Comparison of ENCODE assay signal across 10 cellular contexts in genomic region chr19:13208964-13209796, GRCh38. TPM values are rescaled to one million over a fixed set of nuclear protein-coding genes. Genes with fewer than 3 reads are reported as not detected.
DNase-seq lines count a peak whose midpoint lies in the region; ATAC-seq and TF ChIP-seq lines count a peak whose summit lies in the region.
"Had no signal": no experiment of that assay in that cellular context is flagged by ENCODE, and none has a peak within 500 bp of the region (broad histone marks: within the 10 kb centered on the region; RNA-seq: fewer than 3 reads in every experiment).

No MANE protein-coding gene starts in this region.

- ATAC-seq in activated B cell treated with CpG ODN at 0.5 μM for 24 hours (ENCODE audit: low read depth) (peak; percentile 26), gastroesophageal sphincter (no peak)

- H4K5ac ChIP-seq in mesendoderm (ENCODE audit: low read length): no peak overlapping the region

- no peaks in the 10 kb centered on the region for H3K79me2 ChIP-seq in mesendoderm (ENCODE audit: control insufficient read depth, insufficient read depth, low read length)

- no peaks in the 10 kb centered on the region for H3K27me3 Mint-ChIP-seq in activated B cell treated with CpG ODN at 0.5 μM for 24 hours

- intact Hi-C loops in activated B cell treated with CpG ODN at 0.5 μM for 24 hours (cut with micrococcal nuclease): loop anchor here (1.0 to 2.0 kb wide), 6 partner anchors 14 to 104 kb away; partner anchors contain the start of gene NACC1

- WGBS in mesendoderm (ENCODE audit: extremely low coverage, insufficient coverage, low lambda C conversion rate): no CpG with 5 or more reads among the region's 29 CpGs
- 48 to 100% methylated on average over 1 to 4 of the region's 29 CpGs for WGBS in gastroesophageal sphincter (ENCODE audit: low coverage in 1 of 2), 2 donors

- H3K27me3 ChIP-seq in BLaER1 treated with 17β-estradiol and CSF1 and Interleukin-3, amounts not matched to agents 10 nM and 100 nM: peaks cover 0 to 10% (median 0%) of the 10 kb centered on the region in 11 experiments; a peak in 4 of 22 replicates
- H3K27me3 ChIP-seq in mesendoderm (ENCODE audit: insufficient read depth, low read length, poor library complexity) (no peaks in the 10 kb centered on the region), gastroesophageal sphincter (no peaks in the 10 kb centered on the region)

- H2BK15ac ChIP-seq in mesendoderm (replicated peaks; ENCODE audit: low read depth): no peak overlapping the region

- peak overlapping the region; percentile 88 to 99 (median 97) for H3K9ac ChIP-seq in BLaER1 treated with 17β-estradiol and CSF1 and Interleukin-3, amounts not matched to agents 10 nM and 100 nM
- no peak overlapping the region for H3K9ac ChIP-seq in mesendoderm (ENCODE audit: low read length)

- no peak overlapping the region for H3K4ac ChIP-seq in mesendoderm (ENCODE audit: low read depth, low read length)

- H3K23ac ChIP-seq in mesendoderm (ENCODE audit: low read length): no peak overlapping the region

- TF ChIP-seq CTCF in GM12875 (IDR thresholded peaks at IDR 0.05; ENCODE audit: borderline replicate concordance, insufficient read depth, low read depth, low read length): no peak
- TF ChIP-seq CTCF in activated B cell treated with CpG ODN at 0.5 μM for 24 hours (IDR thresholded peaks at IDR 0.05): no peak
- TF ChIP-seq CTCF in gastroesophageal sphincter (IDR thresholded peaks at IDR 0.05): no peak

- POLR2A ChIA-PET in activated B cell treated with CpG ODN at 0.5 μM for 24 hours (lab: Charles Lee): interaction anchor here (0.5 to 3.0 kb wide), 13 partner anchors 13 to 105 kb away, joined by 3 to 28 read pairs (median 5); partner anchors contain the start of genes IER2, NACC1 and STX10

- H2BK5ac ChIP-seq in mesendoderm (ENCODE audit: low read length): no peak overlapping the region

- H3K36me3 ChIP-seq in BLaER1 treated with 17β-estradiol and CSF1 and Interleukin-3, amounts not matched to agents 10 nM and 100 nM: peaks cover 0 to 7% (median 0%) of the 10 kb centered on the region in 11 experiments; a peak in 3 of 22 replicates
- H3K36me3 ChIP-seq in mesendoderm (ENCODE audit: control insufficient read depth, insufficient read depth, low read length) (no peaks in the 10 kb centered on the region), gastroesophageal sphincter (no peaks in the 10 kb centered on the region)

- CTCF ChIA-PET in activated B cell treated with CpG ODN at 0.5 μM for 24 hours (lab: Charles Lee): interaction anchor here (0.5 to 1.0 kb wide), 3 partner anchors 13 to 54 kb away, joined by 3 read pairs; no protein-coding TSS in a partner anchor

- no peaks in the 10 kb centered on the region for H3K79me1 ChIP-seq in mesendoderm (ENCODE audit: low read length)

- DNase-seq in activated B cell treated with CpG ODN at 0.5 μM for 24 hours: peak; percentile 40
- no peak for DNase-seq in mesendoderm
- DNase-seq in NCI-H1417 (lab: John Stamatoyannopoulos, UW): no peak
- DNase-seq in LoVo (ENCODE audit: low spot score): no peak
- DNase-seq in putamen (ENCODE audit: low spot score): no peak
- DNase-seq: NCI-H2029, retina had no signal

- no peaks in the 10 kb centered on the region for H4K20me1 ChIP-seq in BLaER1 treated with 17β-estradiol and CSF1 and Interleukin-3, amounts not matched to agents 10 nM and 100 nM

- H3K9me3 ChIP-seq in BLaER1 treated with 17β-estradiol and CSF1 and Interleukin-3, amounts not matched to agents 10 nM and 100 nM (replicated peaks in 1 of 11): no peaks in the 10 kb centered on the region
- H3K9me3 ChIP-seq in gastroesophageal sphincter: no peaks in the 10 kb centered on the region

- H2AK5ac ChIP-seq in mesendoderm (ENCODE audit: low read length): no peak overlapping the region

- peak overlapping the region; percentile 91 to 100 (median 100) for H3K27ac ChIP-seq in BLaER1 treated with 17β-estradiol and CSF1 and Interleukin-3, amounts not matched to agents 10 nM and 100 nM
- H3K27ac ChIP-seq in mesendoderm (ENCODE audit: low read depth, low read length): no peak overlapping the region
- peak overlapping the region in 1 of 4 donors; percentile 85 for H3K27ac ChIP-seq in gastroesophageal sphincter

- H3K4me3 Mint-ChIP-seq in activated B cell treated with CpG ODN at 0.5 μM for 24 hours: peak overlapping the region; percentile 86

- peak overlapping the region; percentile 59 to 81 (median 72) for H3K4me3 ChIP-seq in BLaER1 treated with 17β-estradiol and CSF1 and Interleukin-3, amounts not matched to agents 10 nM and 100 nM
- H3K4me3 ChIP-seq in GM12875 (ENCODE audit: low read depth, low read length) (peak overlapping the region; percentile 65), mesendoderm (ENCODE audit: low read length) (no peak overlapping the region), gastroesophageal sphincter (peak overlapping the region in 1 of 2 donors; percentile 57)

- H3K36me3 Mint-ChIP-seq in activated B cell treated with CpG ODN at 0.5 μM for 24 hours (ENCODE audit: low read depth): peaks cover 4% of the 10 kb centered on the region

- H3K56ac ChIP-seq in mesendoderm (ENCODE audit: low read length): peak overlapping the region; percentile 60

- TF ChIP-seq EP300 in gastroesophageal sphincter (IDR thresholded peaks at IDR 0.05): no peak

- peak overlapping the region; percentile 86 to 98 (median 97) for H3K4me2 ChIP-seq in BLaER1 treated with 17β-estradiol and CSF1 and Interleukin-3, amounts not matched to agents 10 nM and 100 nM
- no peak overlapping the region for H3K4me2 ChIP-seq in mesendoderm (ENCODE audit: low read length)

- no peak overlapping the region for H4K8ac ChIP-seq in mesendoderm (ENCODE audit: low read depth, low read length)

- peaks cover 51 to 78% (median 73%) of the 10 kb centered on the region in 10 experiments for H3K4me1 ChIP-seq in BLaER1 treated with 17β-estradiol and CSF1 and Interleukin-3, amounts not matched to agents 10 nM and 100 nM
- H3K4me1 ChIP-seq in mesendoderm (ENCODE audit: control insufficient read depth, low read depth, low read length): no peaks in the 10 kb centered on the region
- peaks cover 0 to 22% (median 0%) of the 10 kb centered on the region in 3 donors for H3K4me1 ChIP-seq in gastroesophageal sphincter

- no peaks in the 10 kb centered on the region for H3K9me3 Mint-ChIP-seq in activated B cell treated with CpG ODN at 0.5 μM for 24 hours

- H2BK120ac ChIP-seq in mesendoderm (ENCODE audit: low read depth, low read length): no peak overlapping the region

- peak overlapping the region; percentile 87 for H3K27ac Mint-ChIP-seq in activated B cell treated with CpG ODN at 0.5 μM for 24 hours

- H3K18ac ChIP-seq in mesendoderm (ENCODE audit: low read length): no peak overlapping the region

- H3K4me1 Mint-ChIP-seq in activated B cell treated with CpG ODN at 0.5 μM for 24 hours: peaks cover 60% of the 10 kb centered on the region

- no peak for TF ChIP-seq POLR2A in gastroesophageal sphincter (IDR thresholded peaks at IDR 0.05)

RNA-seq across cellular contexts. Expression of gene IER2, which starts 59.0 kb away (rescaled TPM):
- 116 and 119 TPM in 2 replicates for total RNA-seq in activated B cell treated with CpG ODN at 0.5 μM for 24 hours
- polyA plus RNA-seq in mesendoderm (2013, experiment 1 of 2): 75.2 TPM
- 77.2 TPM for polyA plus RNA-seq in mesendoderm (2013, experiment 2 of 2)
- 10 to 100 TPM; 33.8 to 62.1 (median 48.0) TPM for total RNA-seq in gastroesophageal sphincter

RNA-seq across cellular contexts. Expression of gene STX10, which starts 59.0 kb away (rescaled TPM):
- total RNA-seq in activated B cell treated with CpG ODN at 0.5 μM for 24 hours (41.7 and 43.6 TPM in 2 replicates), gastroesophageal sphincter (10 to 100 TPM; 45.1 to 69.0 (median 53.0) TPM)
- 30.2 TPM for polyA plus RNA-seq in mesendoderm (2013, experiment 1 of 2)
- polyA plus RNA-seq in mesendoderm (2013, experiment 2 of 2): 29.9 TPM
